Comparison of ENCODE assay signal across 9 cellular contexts in genomic region chr17:81523139-81524062, GRCh38. TPM values are rescaled to one million over a fixed set of nuclear protein-coding genes. Genes with fewer than 3 reads are reported as not detected.
DNase-seq lines count a peak whose midpoint lies in the region; ATAC-seq and TF ChIP-seq lines count a peak whose summit lies in the region.
"Had no signal": no experiment of that assay in that cellular context is flagged by ENCODE, and none has a peak within 500 bp of the region (broad histone marks: within the 10 kb centered on the region; RNA-seq: fewer than 3 reads in every experiment).

No MANE protein-coding gene starts in this region.

- DNase-seq in MV-4-11 (lab: John Stamatoyannopoulos, UW) (peak; percentile 55), astrocyte of the hippocampus (ENCODE audit: low read depth, low spot score) (peak; percentile 78), kidney epithelial cell (ENCODE audit: low read depth) (no peak), NCI-H524 treated with DMSO at 0.1 percent for 48 hours (lab: John Stamatoyannopoulos, UW) (no peak)
- DNase-seq in activated CD4-positive, alpha-beta T cell treated with anti-CD3 and anti-CD28 coated beads for 1 hour = no peak

- no peaks in the 10 kb centered on the region for H3K9me3 ChIP-seq in BLaER1
- H3K9me3 ChIP-seq: pancreas had no signal

- no peaks in the 10 kb centered on the region for H3K36me3 ChIP-seq in BLaER1
- H3K36me3 ChIP-seq in kidney epithelial cell (ENCODE audit: control insufficient read depth, insufficient read depth, low read length) = no peaks in the 10 kb centered on the region
- H3K36me3 ChIP-seq: pancreas had no signal

- H4K20me1 ChIP-seq in BLaER1 = peaks cover 38% of the 10 kb centered on the region

- peak overlapping the region; percentile 76 for H3K4me2 ChIP-seq in BLaER1

- H3K27ac ChIP-seq in BLaER1 = 0 out of 2 replicates have a peak overlapping the region, but pooled peaks have one; percentile 35
- H3K27ac ChIP-seq: pancreas had no signal

- peaks cover 51% of the 10 kb centered on the region for H3K27me3 ChIP-seq in BLaER1
- H3K27me3 ChIP-seq in kidney epithelial cell (ENCODE audit: control insufficient read depth, insufficient read depth, low read length) = peaks cover 21% of the 10 kb centered on the region
- H3K27me3 ChIP-seq: pancreas had no signal

- H3K9ac ChIP-seq in BLaER1 = 0 out of 2 replicates have a peak overlapping the region, but pooled peaks have one; percentile 34

- ATAC-seq in HG03342 (IDR thresholded peaks at IDR 0.05; ENCODE audit: unreplicated experiment) = no peak
- no peak for ATAC-seq in GM21381 (IDR thresholded peaks at IDR 0.05; ENCODE audit: unreplicated experiment)
- ATAC-seq: pancreas had no signal

- peaks cover 56% of the 10 kb centered on the region for H3K4me1 ChIP-seq in BLaER1

- H3K4me3 ChIP-seq in BLaER1 (no peak overlapping the region), kidney epithelial cell (ENCODE audit: low read depth, low read length) (no peak overlapping the region)
- H3K4me3 ChIP-seq: pancreas had no signal

- TF ChIP-seq CTCF in kidney epithelial cell (IDR thresholded peaks at IDR 0.05; ENCODE audit: insufficient read depth, low read length, poor library complexity, severe bottlenecking) = peak; percentile 68

RNA-seq across cellular contexts. Expression of gene FSCN2, which starts 4.8 kb away (rescaled TPM):
- 0.29 and 0.41 TPM in 2 replicates for total RNA-seq in kidney epithelial cell

RNA-seq across cellular contexts. Expression of gene ACTG1, which starts 10.8 kb away (rescaled TPM):
- total RNA-seq in kidney epithelial cell = 8,883 and 9,424 TPM in 2 replicates

RNA-seq across cellular contexts. Expression of gene FAAP100, which starts 28.8 kb away (rescaled TPM):
- total RNA-seq in kidney epithelial cell = 41.4 and 49.1 TPM in 2 replicates

Comparison
In these comparisons a context has a peak if more than half of its experiments do, and no peak if none do; other contexts are left out.
1. DNase-seq: peak in MV-4-11 (single experiment) and astrocyte of the hippocampus (single experiment); none in kidney epithelial cell (single experiment), NCI-H524 treated with DMSO at 0.1 percent for 48 hours (single experiment) and activated CD4-positive, alpha-beta T cell treated with anti-CD3 and anti-CD28 coated beads for 1 hour (single experiment).